ENCODE assay signal across 9 cellular contexts in genomic region chr1:11981378-11982009, GRCh38. TPM values are rescaled to one million over a fixed set of nuclear protein-coding genes. Genes with fewer than 3 reads are reported as not detected.
DNase-seq lines count a peak whose midpoint lies in the region; ATAC-seq and TF ChIP-seq lines count a peak whose summit lies in the region.
"Had no signal": no experiment of that assay in that cellular context is flagged by ENCODE, and none has a peak within 500 bp of the region (broad histone marks: within the 10 kb centered on the region; RNA-seq: fewer than 3 reads in every experiment).

No MANE protein-coding gene starts in this region.

- no peaks in the 10 kb centered on the region for H3K27me3 ChIP-seq in CD8-positive, alpha-beta T cell (ENCODE audit: insufficient read depth, low read length)
- H3K27me3 ChIP-seq in MG63 = no peaks in the 10 kb centered on the region
- no peaks in the 10 kb centered on the region for H3K27me3 ChIP-seq in colonic mucosa

- no peak overlapping the region for H3K27ac ChIP-seq in CD8-positive, alpha-beta T cell (ENCODE audit: low read depth, low read length)
- H3K27ac ChIP-seq in colonic mucosa = no peak overlapping the region

- no peaks in the 10 kb centered on the region for H3K9me3 Mint-ChIP-seq in CD8-positive, alpha-beta T cell
- H3K9me3 Mint-ChIP-seq in nephron progenitor cell = no peaks in the 10 kb centered on the region

- peaks cover 23% of the 10 kb centered on the region for H3K4me1 ChIP-seq in CD8-positive, alpha-beta T cell (ENCODE audit: insufficient read depth, low read length)
- H3K4me1 ChIP-seq in colonic mucosa = peaks cover 21% of the 10 kb centered on the region

- H3K36me3 Mint-ChIP-seq in CD8-positive, alpha-beta T cell = peaks cover 54% of the 10 kb centered on the region
- H3K36me3 Mint-ChIP-seq in nephron progenitor cell (ENCODE audit: low read depth) = peaks cover 31% of the 10 kb centered on the region

- peaks cover 48% of the 10 kb centered on the region for H3K4me1 Mint-ChIP-seq in CD8-positive, alpha-beta T cell (ENCODE audit: low read depth)
- peaks cover 33% of the 10 kb centered on the region for H3K4me1 Mint-ChIP-seq in nephron progenitor cell

- DNase-seq in CD8-positive, alpha-beta T cell = no peak
- DNase-seq in MG63 (no peak), colonic mucosa (no peak), nephron progenitor cell (no peak), KG1 (lab: John Stamatoyannopoulos, UW) (no peak), HuH-7.5 (ENCODE audit: low spot score) (no peak), foreskin melanocyte (no peak), SIG-M5 treated with dmso at 0.1 percent for 504 hours (lab: John Stamatoyannopoulos, UW; ENCODE audit: unreplicated experiment) (no peak)
- DNase-seq: posterior cingulate gyrus had no signal

- intact Hi-C loops in CD8-positive, alpha-beta T cell (cut with DNase I, micrococcal nuclease) = loop anchor here (1.0 to 5.0 kb wide), 3 partner anchors 143 to 1509 kb away; partner anchors contain the start of genes DFFA (in 1 of the 2) and PEX14 (in 1 of the 2)
- intact Hi-C loops in colonic mucosa (cut with DNase I) = no loop called here

- H3K27me3 Mint-ChIP-seq in CD8-positive, alpha-beta T cell (ENCODE audit: low read depth) = no peaks in the 10 kb centered on the region
- H3K27me3 Mint-ChIP-seq in nephron progenitor cell (ENCODE audit: low read depth, poor library complexity) = peaks cover 2% of the 10 kb centered on the region

- POLR2A ChIA-PET in CD8-positive, alpha-beta T cell (lab: Charles Lee) = interaction anchor here (1.7 to 3.1 kb wide), 2 partner anchors 37 to 72 kb away, joined by 4 to 67 read pairs; partner anchors contain the start of gene MIIP

- H3K4me3 ChIP-seq in CD8-positive, alpha-beta T cell (ENCODE audit: low read depth, low read length) = no peak overlapping the region
- H3K4me3 ChIP-seq in MG63 (peak overlapping the region; percentile 94), colonic mucosa (peak overlapping the region; percentile 87)

- H3K9me3 ChIP-seq in CD8-positive, alpha-beta T cell (ENCODE audit: low read length) = no peaks in the 10 kb centered on the region
- H3K9me3 ChIP-seq in MG63 = no peaks in the 10 kb centered on the region
- no peaks in the 10 kb centered on the region for H3K9me3 ChIP-seq in colonic mucosa

- peak overlapping the region in 1 of 2 donors; percentile 93 for H3K9ac ChIP-seq in colonic mucosa (ENCODE audit: low read depth in 2 of 2, low read length in 2 of 2)

- no peak for TF ChIP-seq CTCF in CD8-positive, alpha-beta T cell (IDR thresholded peaks at IDR 0.05)
- TF ChIP-seq CTCF in colonic mucosa (IDR thresholded peaks at IDR 0.05) (no peak), nephron progenitor cell (IDR thresholded peaks at IDR 0.05) (no peak)

- no peak for ATAC-seq in CD8-positive, alpha-beta T cell

- peak overlapping the region; percentile 71 for H3K27ac Mint-ChIP-seq in CD8-positive, alpha-beta T cell
- peak overlapping the region; percentile 68 for H3K27ac Mint-ChIP-seq in nephron progenitor cell

- CTCF ChIA-PET in CD8-positive, alpha-beta T cell (lab: Charles Lee) = interaction anchor here (0.7 to 2.6 kb wide), 3 partner anchors 89 to 224 kb away, joined by 3 to 11 read pairs (median 4); no protein-coding TSS in a partner anchor

- peaks cover 7% of the 10 kb centered on the region for H3K36me3 ChIP-seq in CD8-positive, alpha-beta T cell (ENCODE audit: insufficient read depth, low read length)
- H3K36me3 ChIP-seq in MG63 (peaks cover 38% of the 10 kb centered on the region), colonic mucosa (no peaks in the 10 kb centered on the region)

- peak overlapping the region; percentile 87 for H3K4me3 Mint-ChIP-seq in CD8-positive, alpha-beta T cell
- peak overlapping the region; percentile 99 for H3K4me3 Mint-ChIP-seq in nephron progenitor cell

RNA-seq across cellular contexts. Expression of gene MFN2, which starts 1.2 kb away (rescaled TPM):
- total RNA-seq in CD8-positive, alpha-beta T cell = 10 to 100 TPM; 41.7 to 46.0 TPM
- 25.2 and 43.7 TPM in 2 replicates for total RNA-seq in MG63 (2014; rRNA removed; shearing (Covaris generic); ENCODE audit: low replicate concordance)
- total RNA-seq in colonic mucosa = 100 to 1,000 TPM; 102 to 110 TPM

RNA-seq across cellular contexts. Expression of gene MIIP, which starts 37.8 kb away (rescaled TPM):
- total RNA-seq in CD8-positive, alpha-beta T cell = 10 to 100 TPM; 21.2 to 21.5 TPM
- 33.8 and 35.9 TPM in 2 replicates for total RNA-seq in MG63 (2014; rRNA removed; shearing (Covaris generic); ENCODE audit: low replicate concordance)
- 10 to 100 TPM; 13.0 to 31.5 TPM for total RNA-seq in colonic mucosa

RNA-seq across cellular contexts. Expression of gene PLOD1, which starts 47.0 kb away (rescaled TPM):
- 1 to 10 TPM; 2.0 to 2.4 TPM for total RNA-seq in CD8-positive, alpha-beta T cell
- total RNA-seq in MG63 (2014; rRNA removed; shearing (Covaris generic); ENCODE audit: low replicate concordance) = 124 and 169 TPM in 2 replicates
- 10 to 100 TPM; 72.5 to 83.9 TPM for total RNA-seq in colonic mucosa

RNA-seq across cellular contexts. Expression of gene KIAA2013, which starts 55.3 kb away (rescaled TPM):
- total RNA-seq in CD8-positive, alpha-beta T cell = 1 to 10 TPM; 8.3 to 8.6 TPM
- total RNA-seq in MG63 (2014; rRNA removed; shearing (Covaris generic); ENCODE audit: low replicate concordance) = 43.8 and 57.2 TPM in 2 replicates
- total RNA-seq in colonic mucosa = 100 to 1,000 TPM; 110 to 128 TPM

Comparison
In these comparisons a context has a peak if more than half of its experiments do, and no peak if none do; other contexts are left out.
1. RNA of gene PLOD1, which starts 47.0 kb away (total RNA-seq): 124 to 169 TPM in MG63 and 72.5 to 83.9 TPM in colonic mucosa; 2.0 to 2.4 TPM in CD8-positive, alpha-beta T cell; every median in the first group is over 10 times any median in the second.